ENCODE assay signal across 1 cellular context in the genomic region with DNA sequence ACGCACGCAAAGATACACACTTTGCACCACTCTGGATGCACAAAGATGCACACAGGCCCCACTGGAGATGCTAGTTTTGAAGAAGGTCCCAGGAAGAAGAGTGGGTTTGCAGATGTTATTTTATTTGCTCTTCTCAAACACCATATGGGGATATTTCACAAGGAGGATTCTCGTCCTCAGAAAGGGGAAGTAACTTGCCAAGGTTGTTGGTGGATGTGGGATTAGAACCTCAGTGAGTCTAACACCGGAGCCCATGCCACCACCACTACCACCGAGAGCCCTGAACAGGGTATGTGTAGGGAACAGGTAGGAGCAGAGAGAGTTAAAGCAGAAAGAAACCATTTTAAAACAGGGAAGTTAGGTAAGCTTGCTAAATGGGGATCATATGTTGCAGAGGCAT.
TF ChIP-seq lines count a peak whose summit lies in the region.

No MANE protein-coding gene starts in this region.

TF ChIP-seq in A549, 52 proteins besides CTCF, POLR2A, EP300 and RAD21 (continued from another document):
- TF ChIP-seq, protein P1, sequence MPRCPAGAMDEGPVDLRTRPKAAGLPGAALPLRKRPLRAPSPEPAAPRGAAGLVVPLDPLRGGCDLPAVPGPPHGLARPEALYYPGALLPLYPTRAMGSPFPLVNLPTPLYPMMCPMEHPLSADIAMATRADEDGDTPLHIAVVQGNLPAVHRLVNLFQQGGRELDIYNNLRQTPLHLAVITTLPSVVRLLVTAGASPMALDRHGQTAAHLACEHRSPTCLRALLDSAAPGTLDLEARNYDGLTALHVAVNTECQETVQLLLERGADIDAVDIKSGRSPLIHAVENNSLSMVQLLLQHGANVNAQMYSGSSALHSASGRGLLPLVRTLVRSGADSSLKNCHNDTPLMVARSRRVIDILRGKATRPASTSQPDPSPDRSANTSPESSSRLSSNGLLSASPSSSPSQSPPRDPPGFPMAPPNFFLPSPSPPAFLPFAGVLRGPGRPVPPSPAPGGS (IDR thresholded peaks at IDR 0.05) = no peak
- TF ChIP-seq FOXS1 (CRISPR knock-in tag; IDR thresholded peaks at IDR 0.05) (no peak), TP53 (CRISPR knock-in tag; IDR thresholded peaks at IDR 0.05) (no peak), MAFK (IDR thresholded peaks at IDR 0.05; ENCODE audit: partially characterized antibody) (no peak), EHMT2 (IDR thresholded peaks at IDR 0.05; ENCODE audit: low read depth) (no peak), FOSL2 (IDR thresholded peaks at IDR 0.05) (no peak), FOSL2 (CRISPR knock-in tag; IDR thresholded peaks at IDR 0.05) (no peak)
